In the genomic region with DNA sequence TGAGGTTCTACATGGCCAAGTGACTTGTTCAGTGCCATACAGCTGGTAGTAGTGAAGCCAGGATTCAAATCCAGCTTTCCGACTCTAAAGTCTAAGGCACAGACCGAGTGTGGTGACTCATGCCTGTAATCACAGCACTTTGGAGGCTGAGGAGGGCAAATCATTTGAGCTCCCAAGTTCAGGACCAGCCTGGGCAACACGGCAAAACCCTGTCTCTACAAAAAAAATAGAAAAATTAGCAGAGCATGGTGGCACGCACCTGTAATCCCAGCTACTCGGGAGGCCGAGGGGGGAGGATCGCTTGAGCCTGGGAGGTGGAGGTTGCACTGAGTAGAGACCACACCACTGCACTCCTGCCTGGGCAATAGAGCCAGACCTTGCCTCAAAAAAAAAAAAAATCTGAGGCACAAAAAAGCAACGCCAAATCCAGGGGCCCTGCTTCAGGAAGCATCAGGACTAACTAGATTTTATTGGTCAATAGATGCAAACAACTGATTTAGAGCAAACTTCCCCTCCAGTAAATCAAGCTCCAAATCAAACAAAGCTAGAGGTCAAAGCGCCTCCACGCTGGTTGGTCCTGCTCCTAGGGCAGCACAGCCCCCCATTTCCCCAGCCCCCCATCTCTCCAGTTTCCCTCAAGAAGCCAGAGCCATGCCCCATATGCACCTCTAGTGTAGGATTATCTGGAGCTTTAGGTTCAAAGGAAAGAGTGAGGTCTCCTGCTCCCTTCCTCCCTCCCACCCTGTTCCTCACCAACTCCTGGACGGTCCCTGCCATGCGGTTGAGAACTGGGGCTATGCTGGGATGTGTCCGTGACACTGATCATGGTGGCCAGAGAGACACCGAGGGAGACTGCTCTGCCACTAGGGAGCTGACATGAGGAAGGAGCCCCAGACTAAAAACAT, we compare ENCODE assay signal across 17 cellular contexts. TPM values are rescaled to one million over a fixed set of nuclear protein-coding genes. Genes with fewer than 3 reads are reported as not detected.
DNase-seq lines count a peak whose midpoint lies in the region; ATAC-seq and TF ChIP-seq lines count a peak whose summit lies in the region.
"Had no signal": no experiment of that assay in that cellular context is flagged by ENCODE, and none has a peak within 500 bp of the region (broad histone marks: within the 10 kb centered on the region; RNA-seq: fewer than 3 reads in every experiment).

No MANE protein-coding gene starts in this region.

- H3K27me3 ChIP-seq in liver (ENCODE audit: control insufficient read depth in 4 of 4, insufficient read depth in 4 of 4, low read length in 3 of 4), result no peaks in the 10 kb centered on the region
- H3K27me3 ChIP-seq: heart left ventricle had no signal

- H3K9me3 ChIP-seq in liver (ENCODE audit: control insufficient read depth in 4 of 4, low read length in 3 of 4), result no peaks in the 10 kb centered on the region
- H3K9me3 ChIP-seq: heart left ventricle, SK-N-SH had no signal

- no peak for TF ChIP-seq RAD21 in liver (IDR thresholded peaks at IDR 0.05)

- intact Hi-C loops in MCF 10A (cut with micrococcal nuclease), result no loop called here

- H3K27me3 Mint-ChIP-seq in MCF 10A (ENCODE audit: insufficient read depth, unreplicated experiment), result no peaks in the 10 kb centered on the region

- DNase-seq in activated effector memory CD4-positive, alpha-beta T cell treated with anti-CD3 and anti-CD28 coated beads, Interleukin-2, amount 50 U/mL, for 16 hours, result peak; percentile 44
- no peak for DNase-seq in activated effector memory CD4-positive, alpha-beta T cell treated with Interleukin-2 at 50 U/mL for 16 hours
- no peak for DNase-seq in MCF 10A (ENCODE audit: unreplicated experiment)
- no peak for DNase-seq in ACHN
- DNase-seq in HCEC 1CT, result no peak
- DNase-seq in NK-92 (lab: John Stamatoyannopoulos, UW; ENCODE audit: unreplicated experiment), result no peak
- DNase-seq: 8988T; activated naive CD4-positive, alpha-beta T cell treated with anti-CD3 and anti-CD28 coated beads for 36 hours; brain microvascular endothelial cell; heart left ventricle; left colon; NCI-H1092 treated with DMSO at 0.1 percent for 48 hours; SK-N-SH; stimulated activated naive CD4-positive, alpha-beta T cell; WERI-Rb-1 had no signal

- TF ChIP-seq CTCF in MCF 10A (IDR thresholded peaks at IDR 0.05; ENCODE audit: unreplicated experiment) (no peak), liver (IDR thresholded peaks at IDR 0.05; ENCODE audit: low read depth, low read length, missing input control) (no peak)

- H3K4me3 ChIP-seq in liver (ENCODE audit: low read depth in 1 of 3, low read length in 3 of 3), result no peak overlapping the region

- peaks cover 6% of the 10 kb centered on the region for H3K36me3 Mint-ChIP-seq in MCF 10A (ENCODE audit: insufficient read depth, unreplicated experiment)

- H3K36me3 ChIP-seq in liver (ENCODE audit: control insufficient read depth in 4 of 4, insufficient read depth in 3 of 4, low read depth in 1 of 4, low read length in 3 of 4), result no peaks in the 10 kb centered on the region
- H3K36me3 ChIP-seq: brain microvascular endothelial cell, heart left ventricle, WERI-Rb-1 had no signal

- POLR2A ChIA-PET in MCF 10A (lab: Yijun Ruan, JAX), result interaction anchor here (0.7 to 6.7 kb wide), 9 partner anchors 13 to 829 kb away, joined by 3 to 254 read pairs (median 3); no protein-coding TSS in a partner anchor

- no peaks in the 10 kb centered on the region for H3K9me3 Mint-ChIP-seq in MCF 10A (ENCODE audit: unreplicated experiment)
- H3K9me3 Mint-ChIP-seq: activated naive CD4-positive, alpha-beta T cell treated with anti-CD3 and anti-CD28 coated beads for 36 hours had no signal

- no peak overlapping the region for H3K9ac ChIP-seq in liver (ENCODE audit: low read depth in 1 of 2, low read length in 2 of 2)
- H3K9ac ChIP-seq: SK-N-SH had no signal

- no TSS peak for BruUV-seq in MCF 10A (replicated peaks; lab: Mats Ljungman, UMichigan)

- WGBS in liver, result 74% methylated on average over 14 of the region's 14 CpGs

- peaks cover 47% of the 10 kb centered on the region for H3K4me1 Mint-ChIP-seq in MCF 10A (ENCODE audit: insufficient read depth, unreplicated experiment)

- H3K4me3 Mint-ChIP-seq in MCF 10A (ENCODE audit: unreplicated experiment), result peak overlapping the region; percentile 58

- H3K27ac ChIP-seq in liver (ENCODE audit: low read depth in 1 of 2, low read length in 2 of 2), result peak overlapping the region in 1 of 2 donors; percentile 3
- H3K27ac ChIP-seq: brain microvascular endothelial cell, WERI-Rb-1 had no signal

- H3K27ac Mint-ChIP-seq in MCF 10A (ENCODE audit: low read depth, unreplicated experiment), result peak overlapping the region; percentile 51
- H3K27ac Mint-ChIP-seq: activated naive CD4-positive, alpha-beta T cell treated with anti-CD3 and anti-CD28 coated beads for 36 hours had no signal

- peaks cover 21 to 50% (median 32%) of the 10 kb centered on the region in 4 donors for H3K4me1 ChIP-seq in liver (ENCODE audit: control insufficient read depth in 4 of 4, insufficient read depth in 4 of 4, low read length in 3 of 4)

- in situ Hi-C loops in ACHN (cut with HindIII; ENCODE audit: low pct_ligation_motif_present, low pct_unique_long_range_greater_than_20kb, low sequenced_read_pairs), result no loop called here

- ATAC-seq in GM19023 (IDR thresholded peaks at IDR 0.05; ENCODE audit: unreplicated experiment), result no peak
- ATAC-seq: heart left ventricle, left colon had no signal

- CTCF ChIA-PET in MCF 10A (lab: Yijun Ruan, JAX), result interaction anchor here (1.2 to 6.4 kb wide), 6 partner anchors 10 to 61 kb away, joined by 3 to 187 read pairs (median 6); no protein-coding TSS in a partner anchor

TF ChIP-seq in liver, 16 proteins besides CTCF, POLR2A, EP300 and RAD21:
- TF ChIP-seq, protein P1, sequence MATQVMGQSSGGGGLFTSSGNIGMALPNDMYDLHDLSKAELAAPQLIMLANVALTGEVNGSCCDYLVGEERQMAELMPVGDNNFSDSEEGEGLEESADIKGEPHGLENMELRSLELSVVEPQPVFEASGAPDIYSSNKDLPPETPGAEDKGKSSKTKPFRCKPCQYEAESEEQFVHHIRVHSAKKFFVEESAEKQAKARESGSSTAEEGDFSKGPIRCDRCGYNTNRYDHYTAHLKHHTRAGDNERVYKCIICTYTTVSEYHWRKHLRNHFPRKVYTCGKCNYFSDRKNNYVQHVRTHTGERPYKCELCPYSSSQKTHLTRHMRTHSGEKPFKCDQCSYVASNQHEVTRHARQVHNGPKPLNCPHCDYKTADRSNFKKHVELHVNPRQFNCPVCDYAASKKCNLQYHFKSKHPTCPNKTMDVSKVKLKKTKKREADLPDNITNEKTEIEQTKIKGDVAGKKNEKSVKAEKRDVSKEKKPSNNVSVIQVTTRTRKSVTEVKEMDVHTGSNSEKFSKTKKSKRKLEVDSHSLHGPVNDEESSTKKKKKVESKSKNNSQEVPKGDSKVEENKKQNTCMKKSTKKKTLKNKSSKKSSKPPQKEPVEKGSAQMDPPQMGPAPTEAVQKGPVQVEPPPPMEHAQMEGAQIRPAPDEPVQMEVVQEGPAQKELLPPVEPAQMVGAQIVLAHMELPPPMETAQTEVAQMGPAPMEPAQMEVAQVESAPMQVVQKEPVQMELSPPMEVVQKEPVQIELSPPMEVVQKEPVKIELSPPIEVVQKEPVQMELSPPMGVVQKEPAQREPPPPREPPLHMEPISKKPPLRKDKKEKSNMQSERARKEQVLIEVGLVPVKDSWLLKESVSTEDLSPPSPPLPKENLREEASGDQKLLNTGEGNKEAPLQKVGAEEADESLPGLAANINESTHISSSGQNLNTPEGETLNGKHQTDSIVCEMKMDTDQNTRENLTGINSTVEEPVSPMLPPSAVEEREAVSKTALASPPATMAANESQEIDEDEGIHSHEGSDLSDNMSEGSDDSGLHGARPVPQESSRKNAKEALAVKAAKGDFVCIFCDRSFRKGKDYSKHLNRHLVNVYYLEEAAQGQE (IDR thresholded peaks at IDR 0.05), result peak; percentile 25
- TF ChIP-seq, protein P2, sequence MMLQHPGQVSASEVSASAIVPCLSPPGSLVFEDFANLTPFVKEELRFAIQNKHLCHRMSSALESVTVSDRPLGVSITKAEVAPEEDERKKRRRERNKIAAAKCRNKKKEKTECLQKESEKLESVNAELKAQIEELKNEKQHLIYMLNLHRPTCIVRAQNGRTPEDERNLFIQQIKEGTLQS (IDR thresholded peaks at IDR 0.05), result no peak
- TF ChIP-seq GABPA (IDR thresholded peaks at IDR 0.05 in 1 of 2, conservative IDR thresholded peaks at IDR 0.05 in 1 of 2) (no peak), HNF4G (IDR thresholded peaks at IDR 0.05) (no peak), SP1 (IDR thresholded peaks at IDR 0.05) (peak; percentile 43), FOXA2 (IDR thresholded peaks at IDR 0.05) (no peak), NR2F2 (IDR thresholded peaks at IDR 0.05) (no peak), YY1 (IDR thresholded peaks at IDR 0.05) (peak; percentile 23), HNF4A (conservative IDR thresholded peaks at IDR 0.05) (peak in 1 of 2 donors; percentile 8), EGR1 (IDR thresholded peaks at IDR 0.05; ENCODE audit: low read depth in 2 of 2) (no peak), TAF1 (conservative IDR thresholded peaks at IDR 0.05) (no peak), JUND (IDR thresholded peaks at IDR 0.05) (no peak), RXRA (IDR thresholded peaks at IDR 0.05) (peak; percentile 16 to 21), FOXA1 (IDR thresholded peaks at IDR 0.05) (no peak)
- TF ChIP-seq, protein P3, sequence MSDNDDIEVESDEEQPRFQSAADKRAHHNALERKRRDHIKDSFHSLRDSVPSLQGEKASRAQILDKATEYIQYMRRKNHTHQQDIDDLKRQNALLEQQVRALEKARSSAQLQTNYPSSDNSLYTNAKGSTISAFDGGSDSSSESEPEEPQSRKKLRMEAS (IDR thresholded peaks at IDR 0.05), result no peak
- TF ChIP-seq, protein P4, sequence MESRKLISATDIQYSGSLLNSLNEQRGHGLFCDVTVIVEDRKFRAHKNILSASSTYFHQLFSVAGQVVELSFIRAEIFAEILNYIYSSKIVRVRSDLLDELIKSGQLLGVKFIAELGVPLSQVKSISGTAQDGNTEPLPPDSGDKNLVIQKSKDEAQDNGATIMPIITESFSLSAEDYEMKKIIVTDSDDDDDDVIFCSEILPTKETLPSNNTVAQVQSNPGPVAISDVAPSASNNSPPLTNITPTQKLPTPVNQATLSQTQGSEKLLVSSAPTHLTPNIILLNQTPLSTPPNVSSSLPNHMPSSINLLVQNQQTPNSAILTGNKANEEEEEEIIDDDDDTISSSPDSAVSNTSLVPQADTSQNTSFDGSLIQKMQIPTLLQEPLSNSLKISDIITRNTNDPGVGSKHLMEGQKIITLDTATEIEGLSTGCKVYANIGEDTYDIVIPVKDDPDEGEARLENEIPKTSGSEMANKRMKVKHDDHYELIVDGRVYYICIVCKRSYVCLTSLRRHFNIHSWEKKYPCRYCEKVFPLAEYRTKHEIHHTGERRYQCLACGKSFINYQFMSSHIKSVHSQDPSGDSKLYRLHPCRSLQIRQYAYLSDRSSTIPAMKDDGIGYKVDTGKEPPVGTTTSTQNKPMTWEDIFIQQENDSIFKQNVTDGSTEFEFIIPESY (IDR thresholded peaks at IDR 0.05), result no peak

RNA-seq across cellular contexts. Expression of a gene that starts 2.9 kb away (rescaled TPM):
- 56.1 and 75.8 TPM in 2 replicates for total RNA-seq in MCF 10A (2022)
- total RNA-seq in liver, result 1 to 10 TPM; 8.3 to 9.4 TPM
- polyA plus RNA-seq in liver, result 10 to 100 TPM in 1 of 2 donors, 1 to 10 TPM in 1; 4.0 to 12.2 TPM
